Comparison of ENCODE assay signal across 8 cellular contexts in genomic region chr2:177254433-177255226, GRCh38. TPM values are rescaled to one million over a fixed set of nuclear protein-coding genes. Genes with fewer than 3 reads are reported as not detected.
A peak's percentile ranks its signal among the peaks of the same experiment; 100 is the strongest.
DNase-seq lines count a peak whose midpoint lies in the region; ATAC-seq, FAIRE-seq and TF ChIP-seq lines count a peak whose summit lies in the region.

No MANE protein-coding gene starts in this region.

- peaks cover 36% of the 10 kb centered on the region for H4K20me1 ChIP-seq in keratinocyte (ENCODE audit: control insufficient read depth, extremely low read depth, insufficient read depth, low read length)

- H3K9me1 ChIP-seq in keratinocyte (ENCODE audit: control insufficient read depth, extremely low read depth, insufficient read depth, low read length) = peaks cover 11% of the 10 kb centered on the region

- H3K9me3 ChIP-seq in BE2C = no peaks in the 10 kb centered on the region
- peaks cover 15% of the 10 kb centered on the region; the same call in 1 of the 2 replicates for H3K9me3 ChIP-seq in HUES64 (ENCODE audit: insufficient read depth, low read depth, low read length)
- no peaks in the 10 kb centered on the region for H3K9me3 ChIP-seq in adipocyte (ENCODE audit: control insufficient read depth, low read length)
- peaks cover 2% of the 10 kb centered on the region for H3K9me3 ChIP-seq in keratinocyte (ENCODE audit: control insufficient read depth, low read depth, low read length)
- H3K9me3 ChIP-seq in upper lobe of right lung = no peaks in the 10 kb centered on the region

- peak; percentile 62 for ATAC-seq in upper lobe of right lung
- ATAC-seq in HG02571 (IDR thresholded peaks at IDR 0.05; ENCODE audit: unreplicated experiment) = no peak

- intact Hi-C loops in upper lobe of right lung (cut with DNase I) = no loop called here

- H2AFZ ChIP-seq in keratinocyte (ENCODE audit: control insufficient read depth, low read length) = no peak overlapping the region

- H3K9ac ChIP-seq in HUES64 (ENCODE audit: low read depth, low read length) (no peak overlapping the region), adipocyte (ENCODE audit: low read length) (no peak overlapping the region), keratinocyte (ENCODE audit: control insufficient read depth, extremely low read depth, insufficient read depth, low read length) (no peak overlapping the region)

- DNase-seq in BE2C (peak; percentile 22), adipocyte (ENCODE audit: low read depth) (peak; percentile 58), keratinocyte (ENCODE audit: low read depth, low spot score) (no peak), upper lobe of right lung (no peak), NCI-H345 treated with DMSO at 0.1 percent for 48 hours (lab: John Stamatoyannopoulos, UW; ENCODE audit: unreplicated experiment) (no peak)
- no peak for DNase-seq in effector CD8-positive, alpha-beta T cell (lab: John Stamatoyannopoulos, UW)

- H3K36me3 ChIP-seq in BE2C (no peaks in the 10 kb centered on the region), HUES64 (ENCODE audit: insufficient read depth, low read length) (peaks cover 9% of the 10 kb centered on the region), adipocyte (ENCODE audit: control insufficient read depth, insufficient read depth, low read length, severe bottlenecking) (peaks cover 4% of the 10 kb centered on the region), keratinocyte (ENCODE audit: control insufficient read depth in 2 of 2, extremely low read depth in 1 of 2, insufficient read depth in 2 of 2, low read length in 2 of 2) (peaks cover 9 to 37% of the 10 kb centered on the region in 2 experiments), upper lobe of right lung (no peaks in the 10 kb centered on the region)

- FAIRE-seq in keratinocyte (lab: Jason Lieb, UNC) = peak; percentile 13

- H3K27ac ChIP-seq in HUES64 (ENCODE audit: low read depth, low read length) (peak overlapping the region; percentile 42; the same call in 1 of the 2 replicates), keratinocyte (ENCODE audit: control insufficient read depth, insufficient read depth, low read length) (peak overlapping the region; percentile 42), upper lobe of right lung (peak overlapping the region; percentile 20)

- no peaks in the 10 kb centered on the region for H3K4me1 ChIP-seq in BE2C
- peaks cover 9% of the 10 kb centered on the region for H3K4me1 ChIP-seq in HUES64 (ENCODE audit: insufficient read depth, low read length)
- H3K4me1 ChIP-seq in adipocyte (ENCODE audit: control insufficient read depth, insufficient read depth, low read length) = peaks cover 74% of the 10 kb centered on the region
- peaks cover 61% of the 10 kb centered on the region for H3K4me1 ChIP-seq in keratinocyte (ENCODE audit: control insufficient read depth, extremely low read depth, insufficient read depth, low read length)
- peaks cover 95% of the 10 kb centered on the region for H3K4me1 ChIP-seq in upper lobe of right lung

- H3K27me3 ChIP-seq in BE2C (no peaks in the 10 kb centered on the region), HUES64 (ENCODE audit: insufficient read depth, low read length) (no peaks in the 10 kb centered on the region), adipocyte (replicated peaks; ENCODE audit: control insufficient read depth, insufficient read depth, low read length) (no peaks in the 10 kb centered on the region), keratinocyte (ENCODE audit: control insufficient read depth, extremely low read depth, insufficient read depth, low read length) (no peaks in the 10 kb centered on the region), upper lobe of right lung (no peaks in the 10 kb centered on the region)

- TF ChIP-seq CTCF in BE2C (IDR thresholded peaks at IDR 0.05; ENCODE audit: low read depth, low read length) (peak; percentile 41), keratinocyte (optimal IDR thresholded peaks at IDR 0.05 in 1 of 3, IDR thresholded peaks at IDR 0.05 in 1 of 3, conservative IDR thresholded peaks at IDR 0.05 in 1 of 3; ENCODE audit: extremely low read depth in 1 of 3, insufficient read depth in 2 of 3, low read length in 3 of 3) (peak; percentile 64 to 75 (median 68)), upper lobe of right lung (IDR thresholded peaks at IDR 0.05) (peak; percentile 36)

- no peak overlapping the region for H3K4me3 ChIP-seq in BE2C (ENCODE audit: low read depth, low read length)
- H3K4me3 ChIP-seq in HUES64 (ENCODE audit: low read length) = no peak overlapping the region
- peak overlapping the region; percentile 1 for H3K4me3 ChIP-seq in adipocyte (ENCODE audit: low read length)
- H3K4me3 ChIP-seq in keratinocyte (ENCODE audit: control insufficient read depth in 2 of 3, extremely low read depth in 1 of 3, insufficient read depth in 2 of 3, low read depth in 1 of 3, low read length in 3 of 3) = no peak overlapping the region
- H3K4me3 ChIP-seq in upper lobe of right lung = no peak overlapping the region

- peaks cover 99% of the 10 kb centered on the region for H3K79me2 ChIP-seq in keratinocyte (ENCODE audit: control insufficient read depth, insufficient read depth, low read length)

- 55% methylated on average over 11 of the region's 11 CpGs for WGBS in HUES64

- dilution Hi-C loops in keratinocyte (cut with MboI; ENCODE audit: extremely low pct_ligation_motif_present, low sequenced_read_pairs) = no loop called here

- H3K4me2 ChIP-seq in keratinocyte (ENCODE audit: control insufficient read depth, extremely low read depth, insufficient read depth, low read depth, low read length) = peak overlapping the region; percentile 59

RNA-seq across cellular contexts. Expression of gene NFE2L2, which starts 9.9 kb away (rescaled TPM):
- polyA plus RNA-seq in BE2C (2012; ENCODE audit: insufficient read depth, insufficient read length, low read depth) = 26.0 TPM
- 23.9 TPM for polyA plus RNA-seq in HUES64 (2013, experiment 1 of 2)
- 26.2 TPM for polyA plus RNA-seq in HUES64 (2013, experiment 2 of 2)
- polyA plus RNA-seq in keratinocyte = 148 to 209 TPM (median 177 TPM) in 3 replicates
- polyA plus RNA-seq in keratinocyte (2011; ENCODE audit: low read depth) = 270 TPM
- polyA plus RNA-seq in keratinocyte (2011; cell fraction: cytosol; rRNA removed) = 125 and 255 TPM in 2 replicates
- 188 and 209 TPM in 2 replicates for polyA plus RNA-seq in keratinocyte (2011; cell fraction: nucleus; rRNA removed)
- polyA plus RNA-seq in keratinocyte (2012; ENCODE audit: low replicate concordance) = 73.8 and 149 TPM in 2 replicates
- polyA minus RNA-seq in keratinocyte = 111 to 217 TPM (median 195 TPM) in 3 replicates
- polyA minus RNA-seq in keratinocyte (2011; cell fraction: cytosol; rRNA and poly(A)+ RNA removed) = 156 TPM
- polyA minus RNA-seq in keratinocyte (2011; cell fraction: nucleus; rRNA and poly(A)+ RNA removed) = 72.8 and 148 TPM in 2 replicates
- 105 TPM for total RNA-seq in upper lobe of right lung

RNA-seq across cellular contexts. Expression of gene HNRNPA3, which starts 42.0 kb away (rescaled TPM):
- polyA plus RNA-seq in BE2C (2012; ENCODE audit: insufficient read depth, insufficient read length, low read depth) = 79.6 TPM
- 296 TPM for polyA plus RNA-seq in HUES64 (2013, experiment 1 of 2)
- 344 TPM for polyA plus RNA-seq in HUES64 (2013, experiment 2 of 2)
- 53.1 to 178 TPM (median 74.6 TPM) in 3 replicates for polyA plus RNA-seq in keratinocyte
- 162 TPM for polyA plus RNA-seq in keratinocyte (2011; ENCODE audit: low read depth)
- polyA plus RNA-seq in keratinocyte (2011; cell fraction: cytosol; rRNA removed) = 90.2 and 96.4 TPM in 2 replicates
- polyA plus RNA-seq in keratinocyte (2011; cell fraction: nucleus; rRNA removed) = 71.8 and 126 TPM in 2 replicates
- 140 and 399 TPM in 2 replicates for polyA plus RNA-seq in keratinocyte (2012; ENCODE audit: low replicate concordance)
- polyA minus RNA-seq in keratinocyte = 9.2 to 36.1 TPM (median 10.7 TPM) in 3 replicates
- 23.8 TPM for polyA minus RNA-seq in keratinocyte (2011; cell fraction: cytosol; rRNA and poly(A)+ RNA removed)
- 17.0 and 32.5 TPM in 2 replicates for polyA minus RNA-seq in keratinocyte (2011; cell fraction: nucleus; rRNA and poly(A)+ RNA removed)
- 139 TPM for total RNA-seq in upper lobe of right lung

Comparison
In these comparisons a context has a peak if more than half of its experiments do, and no peak if none do; other contexts are left out.
1. DNase-seq: peak in BE2C (single experiment) and adipocyte (single experiment); none in keratinocyte (single experiment), upper lobe of right lung (single experiment), effector CD8-positive, alpha-beta T cell (single experiment) and NCI-H345 treated with DMSO at 0.1 percent for 48 hours (single experiment).
2. Peak in every context shown above with its lines, with median percentiles within 50 percentile points of each other: CTCF ChIP-seq and H3K27ac ChIP-seq.